ENCODE assay signal across 23 cellular contexts in genomic region chr15:31294067-31294466, GRCh38. TPM values are rescaled to one million over a fixed set of nuclear protein-coding genes. Genes with fewer than 3 reads are reported as not detected.
A peak's percentile ranks its signal among the peaks of the same experiment; 100 is the strongest.
DNase-seq lines count a peak whose midpoint lies in the region; ATAC-seq and TF ChIP-seq lines count a peak whose summit lies in the region.
"Had no signal": no experiment of that assay in that cellular context is flagged by ENCODE, and none has a peak within 500 bp of the region (broad histone marks: within the 10 kb centered on the region; RNA-seq: fewer than 3 reads in every experiment).

No MANE protein-coding gene starts in this region.

- H3K27ac Mint-ChIP-seq in neural crest cell (ENCODE audit: unreplicated experiment), result no peak overlapping the region
- H3K27ac Mint-ChIP-seq: CD4-positive, alpha-beta T cell; H9; HFFc6 had no signal

- H3K4me3 Mint-ChIP-seq in neural crest cell, result no peak overlapping the region
- H3K4me3 Mint-ChIP-seq: CD4-positive, alpha-beta T cell; H9; HFFc6 had no signal

- H3K4me3 ChIP-seq in RWPE2 (ENCODE audit: severe bottlenecking) (no peak overlapping the region), colonic mucosa (no peak overlapping the region)
- H3K4me3 ChIP-seq: GM12878, GM23248 had no signal

- no peaks in the 10 kb centered on the region for H3K9me3 Mint-ChIP-seq in neural crest cell
- H3K9me3 Mint-ChIP-seq: CD4-positive, alpha-beta T cell; H9; HFFc6 had no signal

- H3K9me3 ChIP-seq in RWPE2 (ENCODE audit: severe bottlenecking) (no peaks in the 10 kb centered on the region), colonic mucosa (no peaks in the 10 kb centered on the region)

- H3K4me1 ChIP-seq in RWPE2 (ENCODE audit: insufficient read depth, poor library complexity, severe bottlenecking), result peaks cover 9% of the 10 kb centered on the region
- H3K4me1 ChIP-seq in colonic mucosa, result peaks cover 3% of the 10 kb centered on the region

- DNase-seq in RWPE2 (ENCODE audit: low spot score) (peak; percentile 19), colonic mucosa (peak; percentile 13), neural crest cell (ENCODE audit: low read depth, low spot score) (peak; percentile 0), germinal center (ENCODE audit: low spot score) (no peak)
- no peak for DNase-seq in activated CD4-positive, CD25-positive, alpha-beta regulatory T cell treated with anti-CD3 and anti-CD28 coated beads, Interleukin-2, amount 50 U/mL, for 72 hours
- DNase-seq: CD4-positive, alpha-beta T cell; COR-L47; DMS79; GM23248; H9; HFFc6; KG1; NCI-H1092 treated with DMSO at 0.1 percent for 48 hours; NCI-H146; NCI-H2029; NCI-H2227 treated with DMSO at 0.1 percent for 48 hours; NCI-H510A treated with DMSO at 0.1 percent for 48 hours; NCI-H774; NK-92 treated with Interleukin-12 subunit alpha and Interleukin-12 subunit beta, amount 100 ng/mL, for 24 hours had no signal

- no peaks in the 10 kb centered on the region for H3K36me3 Mint-ChIP-seq in neural crest cell (ENCODE audit: low read depth)

- H3K4me1 Mint-ChIP-seq in neural crest cell, result peaks cover 28% of the 10 kb centered on the region

- H3K27me3 ChIP-seq in RWPE2 (ENCODE audit: insufficient read depth, poor library complexity, severe bottlenecking), result peaks cover 23% of the 10 kb centered on the region
- H3K27me3 ChIP-seq in colonic mucosa, result no peaks in the 10 kb centered on the region

- ATAC-seq in RWPE2 (ENCODE audit: low read depth) (no peak), GM21515 (IDR thresholded peaks at IDR 0.05; ENCODE audit: unreplicated experiment) (no peak)
- ATAC-seq: GM12878, Panc1 had no signal

- no peak overlapping the region for H3K27ac ChIP-seq in RWPE2 (ENCODE audit: poor library complexity, severe bottlenecking)
- no peak overlapping the region for H3K27ac ChIP-seq in colonic mucosa
- peak overlapping the region; percentile 96 for H3K27ac ChIP-seq in temporal lobe (ENCODE audit: low read depth, low read length)
- H3K27ac ChIP-seq: GM23248 had no signal

- TF ChIP-seq CTCF in RWPE2 (IDR thresholded peaks at IDR 0.05; ENCODE audit: poor library complexity, severe bottlenecking) (no peak), colonic mucosa (IDR thresholded peaks at IDR 0.05) (no peak), neural crest cell (conservative IDR thresholded peaks at IDR 0.05) (no peak)

- no peak overlapping the region for H3K9ac ChIP-seq in colonic mucosa (ENCODE audit: low read depth in 2 of 2, low read length in 2 of 2)
- H3K9ac ChIP-seq: GM23248 had no signal

- intact Hi-C loops in colonic mucosa (cut with DNase I), result no loop called here

- H3K36me3 ChIP-seq in RWPE2 (ENCODE audit: low read depth) (no peaks in the 10 kb centered on the region), colonic mucosa (no peaks in the 10 kb centered on the region)

- peaks cover 10% of the 10 kb centered on the region for H3K27me3 Mint-ChIP-seq in neural crest cell (ENCODE audit: low read depth)

RNA-seq across cellular contexts. Expression of gene KLF13, which starts 32.6 kb away (rescaled TPM):
- total RNA-seq in colonic mucosa (10 to 100 TPM; 68.9 to 92.3 TPM), neural crest cell (43.3 and 44.6 TPM in 2 replicates), temporal lobe (27.8 TPM)

Comparison
In these comparisons a context has a peak if more than half of its experiments do, and no peak if none do; other contexts are left out.
1. DNase-seq: peak in RWPE2 (single experiment), colonic mucosa (single experiment) and neural crest cell (single experiment); none in activated CD4-positive, CD25-positive, alpha-beta regulatory T cell treated with anti-CD3 and anti-CD28 coated beads, Interleukin-2, amount 50 U/mL, for 72 hours (single experiment) and germinal center (single experiment).